Comparison of ENCODE assay signal across 15 cellular contexts in genomic region chr2:7625392-7626138, GRCh38.
DNase-seq lines count a peak whose midpoint lies in the region; ATAC-seq and TF ChIP-seq lines count a peak whose summit lies in the region.
"Had no signal": no experiment of that assay in that cellular context is flagged by ENCODE, and none has a peak within 500 bp of the region (broad histone marks: within the 10 kb centered on the region; RNA-seq: fewer than 3 reads in every experiment).

No MANE protein-coding gene starts in this region.

- H3K36me3 ChIP-seq in Loucy (ENCODE audit: insufficient read depth, low read length) (no peaks in the 10 kb centered on the region), SU-DHL-6 (ENCODE audit: low read length) (no peaks in the 10 kb centered on the region)

- H4K20me1 ChIP-seq in Loucy (ENCODE audit: insufficient read depth, low read length, poor library complexity, severe bottlenecking) (no peaks in the 10 kb centered on the region), SU-DHL-6 (ENCODE audit: low read depth, low read length) (no peaks in the 10 kb centered on the region)

- H3K9me2 ChIP-seq in Loucy (replicated peaks; ENCODE audit: low read depth, low read length) (no peaks in the 10 kb centered on the region), SU-DHL-6 (replicated peaks; ENCODE audit: insufficient read depth, low read length) (no peaks in the 10 kb centered on the region)

- ATAC-seq in GM21423 (IDR thresholded peaks at IDR 0.05; ENCODE audit: unreplicated experiment), result peak; percentile 71
- no peak for ATAC-seq in activated CD4-positive, CD25-positive, alpha-beta regulatory T cell treated with anti-CD3 and anti-CD28 coated beads, Interleukin-2, amount 50 U/mL, for 24 hours
- no peak for ATAC-seq in GM21360 (IDR thresholded peaks at IDR 0.05; ENCODE audit: unreplicated experiment)
- ATAC-seq: HepG2; SK-N-SH treated with all-trans-retinoic acid at 6 μM for 48 hours; stimulated activated effector memory CD8-positive, alpha-beta T cell treated with anti-CD3 and anti-CD28 coated beads, Interleukin-12 subunit alpha, Interleukin-12 subunit beta, amount 100 ng/mL, for 72 hours had no signal

- H3K27me3 ChIP-seq in Loucy (ENCODE audit: insufficient read depth, low read length, poor library complexity, severe bottlenecking) (no peaks in the 10 kb centered on the region), SU-DHL-6 (ENCODE audit: low read length) (no peaks in the 10 kb centered on the region)

- no peaks in the 10 kb centered on the region for H3F3A ChIP-seq in Loucy (ENCODE audit: low read depth)
- H3F3A ChIP-seq in SU-DHL-6 (ENCODE audit: insufficient read depth), result no peaks in the 10 kb centered on the region

- H3K9me3 ChIP-seq in Loucy (ENCODE audit: insufficient read depth, low read depth, low read length) (no peaks in the 10 kb centered on the region), SU-DHL-6 (ENCODE audit: insufficient read depth, low read length) (no peaks in the 10 kb centered on the region)

- no peak for TF ChIP-seq CTCF in GM10266 (IDR thresholded peaks at IDR 0.05; ENCODE audit: control insufficient read depth, insufficient read depth, low read depth, missing control alignments)
- TF ChIP-seq CTCF in Loucy (conservative IDR thresholded peaks at IDR 0.05; ENCODE audit: low read length), result no peak
- TF ChIP-seq CTCF in SU-DHL-6 (IDR thresholded peaks at IDR 0.05; ENCODE audit: insufficient read depth, low read length, poor library complexity, severe bottlenecking), result no peak

- H3K4me3 ChIP-seq in Loucy (ENCODE audit: low read length, poor library complexity, severe bottlenecking), result no peak overlapping the region
- H3K4me3 ChIP-seq in SU-DHL-6 (ENCODE audit: insufficient read depth, low read length, poor library complexity, severe bottlenecking), result no peak overlapping the region

- H3K4me2 ChIP-seq in Loucy (ENCODE audit: low read depth, low read length, poor library complexity, severe bottlenecking) (no peak overlapping the region), SU-DHL-6 (ENCODE audit: low read depth, low read length, poor library complexity, severe bottlenecking) (peak overlapping the region; percentile 46)

- H3K9ac ChIP-seq in Loucy (ENCODE audit: low read depth, low read length, poor library complexity, severe bottlenecking), result no peak overlapping the region
- no peak overlapping the region for H3K9ac ChIP-seq in SU-DHL-6 (ENCODE audit: low read length)

- no peak overlapping the region for H3K27ac ChIP-seq in SU-DHL-6 (ENCODE audit: low read depth, low read length)

- H3K4me1 ChIP-seq in Loucy (ENCODE audit: insufficient read depth, low read length, poor library complexity, severe bottlenecking), result peaks cover 4% of the 10 kb centered on the region

- H3K79me2 ChIP-seq in Loucy (ENCODE audit: insufficient read depth, low read length), result no peaks in the 10 kb centered on the region
- no peaks in the 10 kb centered on the region for H3K79me2 ChIP-seq in SU-DHL-6 (ENCODE audit: insufficient read depth, low read length)

- DNase-seq in GM10266 (ENCODE audit: extremely low spot score) (peak; percentile 14), NCI-H226 (no peak), NCI-H1105 (lab: John Stamatoyannopoulos, UW) (no peak)
- DNase-seq: activated CD4-positive, alpha-beta T cell treated with anti-CD3 and anti-CD28 coated beads for 4 hours; activated gamma-delta T cell; NCI-H446 treated with DMSO at 0.1 percent for 48 hours; posterior cingulate gyrus had no signal

- 0 out of 2 replicates have a peak overlapping the region, but pooled peaks have one; percentile 25 for H2AFZ ChIP-seq in Loucy (ENCODE audit: low read length)
- peak overlapping the region; percentile 68 for H2AFZ ChIP-seq in SU-DHL-6 (ENCODE audit: low read depth, low read length, severe bottlenecking)
